22 cellular contexts compared by ENCODE assay signal in genomic region chr2:73888388-73888787, GRCh38.
"Had no signal": no experiment of that assay in that cellular context is flagged by ENCODE, and none has a peak within 500 bp of the region (broad histone marks: within the 10 kb centered on the region; RNA-seq: fewer than 3 reads in every experiment).

No MANE protein-coding gene starts in this region.

- H3K36me3 ChIP-seq: esophagus squamous epithelium, right atrium auricular region, suprapubic skin, upper lobe of left lung had no signal

- H3K4me1 ChIP-seq: esophagus squamous epithelium, right atrium auricular region, suprapubic skin, upper lobe of left lung had no signal

- H3K9me3 Mint-ChIP-seq: brain, nephron had no signal

- H3K27ac Mint-ChIP-seq: activated naive CD4-positive, alpha-beta T cell treated with anti-CD3 and anti-CD28 coated beads, Interleukin-2, amount 50 U/mL, for 24 hours; brain; nephron had no signal

- H3K36me3 Mint-ChIP-seq: activated naive CD4-positive, alpha-beta T cell treated with anti-CD3 and anti-CD28 coated beads, Interleukin-2, amount 50 U/mL, for 24 hours; brain had no signal

- ATAC-seq: left ventricle myocardium superior had no signal

- H3K27me3 Mint-ChIP-seq: activated naive CD4-positive, alpha-beta T cell treated with anti-CD3 and anti-CD28 coated beads, Interleukin-2, amount 50 U/mL, for 24 hours had no signal

- H3K9me3 ChIP-seq: esophagus squamous epithelium, right atrium auricular region, suprapubic skin, upper lobe of left lung had no signal

- H3K4me3 ChIP-seq: coronary artery, esophagus squamous epithelium, right atrium auricular region, SK-N-MC, skin epidermis, suprapubic skin, upper lobe of left lung had no signal

- DNase-seq: activated effector memory CD4-positive, alpha-beta T cell treated with anti-CD3 and anti-CD28 coated beads, Interleukin-2, amount 50 U/mL, for 16 hours; activated T-cell treated with anti-CD3 and anti-CD28 coated beads, Interleukin-2, amount 50 U/mL, for 1 hour; amniotic stem cell; central memory CD4-positive, alpha-beta T cell; esophagus squamous epithelium; glutamatergic neuron; left ventricle myocardium superior; mesendoderm; nucleus accumbens; posterior cingulate gyrus; stimulated activated CD4-positive, alpha-beta T cell treated with anti-CD3 and anti-CD28 coated beads, Interleukin-15, amount 100 ng/mL, for 24 hours; stimulated activated CD4-positive, alpha-beta T cell treated with anti-CD3 and anti-CD28 coated beads, Interleukin-4, amount 100 ng/mL, for 1 hour; stimulated activated naive CD4-positive, alpha-beta T cell; upper lobe of left lung had no signal

- H3K4me3 Mint-ChIP-seq: activated naive CD4-positive, alpha-beta T cell treated with anti-CD3 and anti-CD28 coated beads, Interleukin-2, amount 50 U/mL, for 24 hours; brain; nephron had no signal

- H3K27ac ChIP-seq: coronary artery, esophagus squamous epithelium, right atrium auricular region, SK-N-MC, skin epidermis, suprapubic skin, upper lobe of left lung had no signal

- H3K27me3 ChIP-seq: esophagus squamous epithelium, right atrium auricular region, suprapubic skin, upper lobe of left lung had no signal
